Comparison of ENCODE assay signal across 19 cellular contexts in the genomic region with DNA sequence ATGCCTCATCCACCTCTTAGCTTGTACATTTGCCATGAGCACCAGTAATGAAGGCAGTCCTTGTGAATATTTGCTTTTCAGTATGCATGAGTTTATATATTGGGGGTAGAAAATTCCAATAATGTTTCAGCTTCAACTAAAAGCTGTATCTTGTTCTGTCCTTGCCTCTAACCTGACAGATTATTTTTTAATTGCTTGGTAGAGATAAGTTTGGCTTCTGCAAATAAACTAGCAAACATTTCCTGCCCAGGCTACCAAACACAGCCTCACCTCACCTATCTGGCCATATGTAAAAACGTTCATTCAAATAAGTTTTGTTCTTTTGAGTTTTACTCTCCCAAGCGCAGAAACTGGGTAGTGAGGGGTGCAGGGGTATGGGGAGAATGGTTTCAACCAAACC.
"Had no signal": no experiment of that assay in that cellular context is flagged by ENCODE, and none has a peak within 500 bp of the region (broad histone marks: within the 10 kb centered on the region; RNA-seq: fewer than 3 reads in every experiment).

No MANE protein-coding gene starts in this region.

- H3K9me3 ChIP-seq: gastroesophageal sphincter, neutrophil, prostate gland, suprapubic skin had no signal

- H3K36me3 ChIP-seq: gastroesophageal sphincter, heart right ventricle, neutrophil, prostate gland, suprapubic skin had no signal

- H3K27ac Mint-ChIP-seq: activated naive CD8-positive, alpha-beta T cell treated with anti-CD3 and anti-CD28 coated beads, Interleukin-2, amount 10 ng/mL, durations not matched to agents 7 days and 5 days; activated T-helper 1 cell treated with anti-CD3 and anti-CD28 coated beads, Interleukin-12 subunit alpha, Interleukin-12 subunit beta, Interleukin-2, Interleukin-4 antibody, amounts not matched to agents 30 ng/mL and 10 ng/mL and 1 ng/mL, durations not matched to agents 14 hours and 24 hours and 36 hours; endodermal cell; natural killer cell had no signal

- H3K4me1 Mint-ChIP-seq: endodermal cell, natural killer cell had no signal

- H3K4me3 Mint-ChIP-seq: activated naive CD8-positive, alpha-beta T cell treated with anti-CD3 and anti-CD28 coated beads, Interleukin-2, amount 10 ng/mL, durations not matched to agents 7 days and 5 days; activated T-helper 1 cell treated with anti-CD3 and anti-CD28 coated beads, Interleukin-12 subunit alpha, Interleukin-12 subunit beta, Interleukin-2, Interleukin-4 antibody, amounts not matched to agents 30 ng/mL and 10 ng/mL and 1 ng/mL, durations not matched to agents 14 hours and 24 hours and 36 hours; endodermal cell; natural killer cell had no signal

- H3K27me3 Mint-ChIP-seq: activated naive CD8-positive, alpha-beta T cell treated with anti-CD3 and anti-CD28 coated beads, Interleukin-2, amount 10 ng/mL, durations not matched to agents 7 days and 5 days had no signal

- H3K27me3 ChIP-seq: dorsolateral prefrontal cortex, gastroesophageal sphincter, heart right ventricle, neutrophil, suprapubic skin had no signal

- DNase-seq: activated CD4-positive, CD25-positive, alpha-beta regulatory T cell treated with anti-CD3 and anti-CD28 coated beads, Interleukin-2, amount 50 U/mL, for 72 hours; activated naive CD8-positive, alpha-beta T cell treated with anti-CD3 and anti-CD28 coated beads, Interleukin-2, amount 10 ng/mL, durations not matched to agents 7 days and 5 days; aorta; dorsolateral prefrontal cortex; endodermal cell; heart right ventricle; mammary epithelial cell; natural killer cell; right cardiac atrium; small intestine; stimulated activated CD4-positive, alpha-beta T cell treated with anti-CD3 and anti-CD28 coated beads, Interleukin-4, amount 100 ng/mL, for 24 hours; stimulated activated naive CD4-positive, alpha-beta T cell treated with Interleukin-2 at 50 U/mL for 16 hours; SW 1271; trophoblast cell had no signal

- H3K27ac ChIP-seq: dorsolateral prefrontal cortex, gastroesophageal sphincter, heart right ventricle, neutrophil, suprapubic skin had no signal

- ATAC-seq: gastroesophageal sphincter, heart right ventricle, natural killer cell, right cardiac atrium had no signal

- H3K4me3 ChIP-seq: dorsolateral prefrontal cortex, gastroesophageal sphincter, heart right ventricle, prostate gland, suprapubic skin had no signal
